In the genomic region with DNA sequence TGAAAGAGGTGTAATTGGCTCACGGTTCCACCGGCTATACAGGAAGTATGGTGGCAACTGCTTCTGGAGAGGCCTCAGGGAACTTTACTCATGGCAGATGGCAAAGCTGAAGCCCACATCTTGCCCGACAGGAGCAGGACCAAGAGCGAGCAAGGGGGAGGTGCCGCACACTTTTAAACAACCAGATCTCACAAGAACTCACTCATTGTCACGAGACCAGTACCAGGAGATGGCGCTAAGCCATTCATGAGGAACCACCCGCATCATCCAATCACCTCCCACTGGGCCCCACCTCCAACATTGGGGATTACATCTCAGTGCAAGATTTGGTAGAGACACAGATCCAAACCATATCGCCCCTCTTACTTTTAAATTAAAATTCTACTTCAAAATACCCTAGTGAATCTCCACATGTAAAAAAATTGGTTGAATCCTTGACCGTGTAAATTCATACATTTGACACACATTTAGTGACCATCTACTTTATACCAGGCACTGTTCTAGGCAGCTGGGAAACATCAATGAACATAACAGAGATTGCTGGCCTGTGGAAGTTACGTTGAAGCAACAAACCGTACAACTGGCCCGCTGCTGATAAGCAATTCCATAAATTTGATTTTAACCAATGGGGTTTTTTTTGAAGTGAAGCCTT, we compare ENCODE assay signal across 9 cellular contexts.
DNase-seq lines count a peak whose midpoint lies in the region; ATAC-seq and TF ChIP-seq lines count a peak whose summit lies in the region.
"Had no signal": no experiment of that assay in that cellular context is flagged by ENCODE, and none has a peak within 500 bp of the region (broad histone marks: within the 10 kb centered on the region; RNA-seq: fewer than 3 reads in every experiment).

No MANE protein-coding gene starts in this region.

- no peaks in the 10 kb centered on the region for H3K36me3 Mint-ChIP-seq in activated T-cell treated with anti-CD3 and anti-CD28 coated beads, Interleukin-2, amount 50 U/mL, for 4 hours (ENCODE audit: insufficient read depth)
- no peaks in the 10 kb centered on the region for H3K36me3 Mint-ChIP-seq in stimulated activated effector memory CD8-positive, alpha-beta T cell treated with anti-CD3 and anti-CD28 coated beads, Interleukin-12 subunit alpha, Interleukin-12 subunit beta, amount 100 ng/mL, for 72 hours

- no peaks in the 10 kb centered on the region for H3K9me2 ChIP-seq in OCI-LY1 (ENCODE audit: low read depth, low read length)

- DNase-seq in activated T-cell treated with anti-CD3 and anti-CD28 coated beads, Interleukin-2, amount 50 U/mL, for 4 hours = peak; percentile 10
- DNase-seq in activated T-cell treated with anti-CD3 and anti-CD28 coated beads, Interleukin-2, amount 50 U/mL, for 1 hour = no peak
- DNase-seq in choroid plexus epithelial cell (ENCODE audit: low read depth) = peak; percentile 65
- DNase-seq in stimulated activated effector memory CD8-positive, alpha-beta T cell treated with anti-CD3 and anti-CD28 coated beads, Interleukin-12 subunit alpha, Interleukin-12 subunit beta, amount 100 ng/mL, for 72 hours (ENCODE audit: low spot score in 2 of 2) = no peak

- H3K27me3 Mint-ChIP-seq in activated T-cell treated with anti-CD3 and anti-CD28 coated beads, Interleukin-2, amount 50 U/mL, for 4 hours (ENCODE audit: low read depth) = peaks cover 3% of the 10 kb centered on the region

- peak; percentile 46; the same call in 1 of the 2 replicates for TF ChIP-seq CTCF in OCI-LY1 (IDR thresholded peaks at IDR 0.05; ENCODE audit: low read length)
- peak; percentile 51 for TF ChIP-seq CTCF in choroid plexus epithelial cell (conservative IDR thresholded peaks at IDR 0.05; ENCODE audit: low read depth, low read length)

- peaks cover 68% of the 10 kb centered on the region for H3K4me1 Mint-ChIP-seq in activated T-cell treated with anti-CD3 and anti-CD28 coated beads, Interleukin-2, amount 50 U/mL, for 4 hours (ENCODE audit: low read depth)
- H3K4me1 Mint-ChIP-seq in stimulated activated effector memory CD8-positive, alpha-beta T cell treated with anti-CD3 and anti-CD28 coated beads, Interleukin-12 subunit alpha, Interleukin-12 subunit beta, amount 100 ng/mL, for 72 hours = peaks cover 63% of the 10 kb centered on the region

- peak overlapping the region; percentile 53 for H3K27ac Mint-ChIP-seq in stimulated activated effector memory CD8-positive, alpha-beta T cell treated with anti-CD3 and anti-CD28 coated beads, Interleukin-12 subunit alpha, Interleukin-12 subunit beta, amount 100 ng/mL, for 72 hours

- no peak overlapping the region for H3K27ac ChIP-seq in OCI-LY1 (ENCODE audit: low read depth, low read length, poor library complexity, severe bottlenecking)
- H3K27ac ChIP-seq: neutrophil had no signal

- no peaks in the 10 kb centered on the region for H4K20me1 ChIP-seq in OCI-LY1 (ENCODE audit: insufficient read depth, low read length)

- H3K4me1 ChIP-seq in OCI-LY1 (ENCODE audit: insufficient read depth, low read length, severe bottlenecking) = no peaks in the 10 kb centered on the region

- H3F3A ChIP-seq in OCI-LY1 (ENCODE audit: insufficient read depth, low read length) = no peaks in the 10 kb centered on the region

- no peaks in the 10 kb centered on the region for H3K9me3 Mint-ChIP-seq in activated T-cell treated with anti-CD3 and anti-CD28 coated beads, Interleukin-2, amount 50 U/mL, for 4 hours
- no peaks in the 10 kb centered on the region for H3K9me3 Mint-ChIP-seq in stimulated activated effector memory CD8-positive, alpha-beta T cell treated with anti-CD3 and anti-CD28 coated beads, Interleukin-12 subunit alpha, Interleukin-12 subunit beta, amount 100 ng/mL, for 72 hours

- H3K79me2 ChIP-seq in OCI-LY1 (ENCODE audit: insufficient read depth, low read length) = no peaks in the 10 kb centered on the region

- H3K9ac ChIP-seq in OCI-LY1 (ENCODE audit: low read length) = no peak overlapping the region

- H3K4me3 Mint-ChIP-seq in activated T-cell treated with anti-CD3 and anti-CD28 coated beads, Interleukin-2, amount 50 U/mL, for 4 hours = peak overlapping the region; percentile 19
- H3K4me3 Mint-ChIP-seq in stimulated activated effector memory CD8-positive, alpha-beta T cell treated with anti-CD3 and anti-CD28 coated beads, Interleukin-12 subunit alpha, Interleukin-12 subunit beta, amount 100 ng/mL, for 72 hours = peak overlapping the region; percentile 38

- no peaks in the 10 kb centered on the region for H3K36me3 ChIP-seq in OCI-LY1 (ENCODE audit: insufficient read depth, low read length)
- H3K36me3 ChIP-seq: neutrophil had no signal

- no peaks in the 10 kb centered on the region for H3K27me3 ChIP-seq in OCI-LY1 (ENCODE audit: insufficient read depth, low read length)

- H3K4me3 ChIP-seq in OCI-LY1 (ENCODE audit: low read depth, low read length, poor library complexity, severe bottlenecking) (no peak overlapping the region), choroid plexus epithelial cell (ENCODE audit: low read depth, low read length) (no peak overlapping the region)

- no peak overlapping the region for H2AFZ ChIP-seq in OCI-LY1 (ENCODE audit: low read length)

- no peak overlapping the region for H3K4me2 ChIP-seq in OCI-LY1 (ENCODE audit: low read length)

- no peaks in the 10 kb centered on the region for H3K9me3 ChIP-seq in OCI-LY1 (ENCODE audit: low read length)
- H3K9me3 ChIP-seq: neutrophil had no signal

- ATAC-seq in activated T-cell treated with anti-CD3 and anti-CD28 coated beads, Interleukin-2, amount 50 U/mL, for 4 hours = no peak
- ATAC-seq in stimulated activated effector memory CD8-positive, alpha-beta T cell treated with anti-CD3 and anti-CD28 coated beads, Interleukin-12 subunit alpha, Interleukin-12 subunit beta, amount 100 ng/mL, for 72 hours = no peak
- ATAC-seq in HG02885 (IDR thresholded peaks at IDR 0.05; ENCODE audit: poor library complexity, unreplicated experiment) = no peak
- no peak for ATAC-seq in HG02763 (IDR thresholded peaks at IDR 0.05; ENCODE audit: unreplicated experiment)
- no peak for ATAC-seq in GM19463 (IDR thresholded peaks at IDR 0.05; ENCODE audit: unreplicated experiment)

Comparison
In these comparisons a context has a peak if more than half of its experiments do, and no peak if none do; other contexts are left out.
1. DNase-seq: peak in activated T-cell treated with anti-CD3 and anti-CD28 coated beads, Interleukin-2, amount 50 U/mL, for 4 hours (single experiment) and choroid plexus epithelial cell (single experiment); none in activated T-cell treated with anti-CD3 and anti-CD28 coated beads, Interleukin-2, amount 50 U/mL, for 1 hour (single experiment) and stimulated activated effector memory CD8-positive, alpha-beta T cell treated with anti-CD3 and anti-CD28 coated beads, Interleukin-12 subunit alpha, Interleukin-12 subunit beta, amount 100 ng/mL, for 72 hours (0 of 2).